1 cellular context compared by ENCODE assay signal in the genomic region with DNA sequence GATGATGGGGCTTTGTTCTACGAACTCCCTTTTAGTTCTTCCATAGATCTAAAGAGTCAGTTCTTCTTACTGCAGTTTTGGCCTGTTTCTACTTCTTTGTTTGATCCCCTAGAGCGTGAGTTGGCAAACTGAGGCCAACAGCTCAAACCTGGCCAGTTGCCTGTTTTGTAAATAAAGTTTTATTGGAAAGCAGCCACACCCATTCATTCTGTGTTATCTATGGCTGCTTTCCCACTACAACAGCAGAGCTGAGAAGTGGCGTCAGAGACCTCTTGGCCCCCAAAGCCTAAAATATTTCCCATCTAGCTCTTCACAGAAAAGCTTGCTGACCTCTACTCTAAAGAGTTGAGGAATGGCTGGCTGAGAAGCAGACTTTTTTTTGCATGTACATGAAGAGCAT.
TF ChIP-seq lines count a peak whose summit lies in the region.

No MANE protein-coding gene starts in this region.

TF ChIP-seq in HepG2, 621 proteins besides CTCF, POLR2A, EP300 and RAD21:
- TF ChIP-seq, protein P1, sequence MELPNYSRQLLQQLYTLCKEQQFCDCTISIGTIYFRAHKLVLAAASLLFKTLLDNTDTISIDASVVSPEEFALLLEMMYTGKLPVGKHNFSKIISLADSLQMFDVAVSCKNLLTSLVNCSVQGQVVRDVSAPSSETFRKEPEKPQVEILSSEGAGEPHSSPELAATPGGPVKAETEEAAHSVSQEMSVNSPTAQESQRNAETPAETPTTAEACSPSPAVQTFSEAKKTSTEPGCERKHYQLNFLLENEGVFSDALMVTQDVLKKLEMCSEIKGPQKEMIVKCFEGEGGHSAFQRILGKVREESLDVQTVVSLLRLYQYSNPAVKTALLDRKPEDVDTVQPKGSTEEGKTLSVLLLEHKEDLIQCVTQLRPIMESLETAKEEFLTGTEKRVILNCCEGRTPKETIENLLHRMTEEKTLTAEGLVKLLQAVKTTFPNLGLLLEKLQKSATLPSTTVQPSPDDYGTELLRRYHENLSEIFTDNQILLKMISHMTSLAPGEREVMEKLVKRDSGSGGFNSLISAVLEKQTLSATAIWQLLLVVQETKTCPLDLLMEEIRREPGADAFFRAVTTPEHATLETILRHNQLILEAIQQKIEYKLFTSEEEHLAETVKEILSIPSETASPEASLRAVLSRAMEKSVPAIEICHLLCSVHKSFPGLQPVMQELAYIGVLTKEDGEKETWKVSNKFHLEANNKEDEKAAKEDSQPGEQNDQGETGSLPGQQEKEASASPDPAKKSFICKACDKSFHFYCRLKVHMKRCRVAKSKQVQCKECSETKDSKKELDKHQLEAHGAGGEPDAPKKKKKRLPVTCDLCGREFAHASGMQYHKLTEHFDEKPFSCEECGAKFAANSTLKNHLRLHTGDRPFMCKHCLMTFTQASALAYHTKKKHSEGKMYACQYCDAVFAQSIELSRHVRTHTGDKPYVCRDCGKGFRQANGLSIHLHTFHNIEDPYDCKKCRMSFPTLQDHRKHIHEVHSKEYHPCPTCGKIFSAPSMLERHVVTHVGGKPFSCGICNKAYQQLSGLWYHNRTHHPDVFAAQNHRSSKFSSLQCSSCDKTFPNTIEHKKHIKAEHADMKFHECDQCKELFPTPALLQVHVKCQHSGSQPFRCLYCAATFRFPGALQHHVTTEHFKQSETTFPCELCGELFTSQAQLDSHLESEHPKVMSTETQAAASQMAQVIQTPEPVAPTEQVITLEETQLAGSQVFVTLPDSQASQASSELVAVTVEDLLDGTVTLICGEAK (IDR thresholded peaks at IDR 0.05): no peak
- TF ChIP-seq, protein P1 (CRISPR knock-in tag; IDR thresholded peaks at IDR 0.05): peak; percentile 70
- TF ChIP-seq, protein P2, sequence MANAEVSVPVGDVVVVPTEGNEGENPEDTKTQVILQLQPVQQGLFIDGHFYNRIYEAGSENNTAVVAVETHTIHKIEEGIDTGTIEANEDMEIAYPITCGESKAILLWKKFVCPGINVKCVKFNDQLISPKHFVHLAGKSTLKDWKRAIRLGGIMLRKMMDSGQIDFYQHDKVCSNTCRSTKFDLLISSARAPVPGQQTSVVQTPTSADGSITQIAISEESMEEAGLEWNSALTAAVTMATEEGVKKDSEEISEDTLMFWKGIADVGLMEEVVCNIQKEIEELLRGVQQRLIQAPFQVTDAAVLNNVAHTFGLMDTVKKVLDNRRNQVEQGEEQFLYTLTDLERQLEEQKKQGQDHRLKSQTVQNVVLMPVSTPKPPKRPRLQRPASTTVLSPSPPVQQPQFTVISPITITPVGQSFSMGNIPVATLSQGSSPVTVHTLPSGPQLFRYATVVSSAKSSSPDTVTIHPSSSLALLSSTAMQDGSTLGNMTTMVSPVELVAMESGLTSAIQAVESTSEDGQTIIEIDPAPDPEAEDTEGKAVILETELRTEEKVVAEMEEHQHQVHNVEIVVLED (CRISPR knock-in tag; IDR thresholded peaks at IDR 0.05; ENCODE audit: borderline replicate concordance): no peak
- TF ChIP-seq MTA3 (CRISPR knock-in tag; IDR thresholded peaks at IDR 0.05) (no peak), MBNL3 (CRISPR knock-in tag; conservative IDR thresholded peaks at IDR 0.05) (no peak), THAP11 (CRISPR knock-in tag; IDR thresholded peaks at IDR 0.05) (no peak), BORCS8-MEF2B (CRISPR knock-in tag; IDR thresholded peaks at IDR 0.05) (no peak)
- TF ChIP-seq, protein P3, sequence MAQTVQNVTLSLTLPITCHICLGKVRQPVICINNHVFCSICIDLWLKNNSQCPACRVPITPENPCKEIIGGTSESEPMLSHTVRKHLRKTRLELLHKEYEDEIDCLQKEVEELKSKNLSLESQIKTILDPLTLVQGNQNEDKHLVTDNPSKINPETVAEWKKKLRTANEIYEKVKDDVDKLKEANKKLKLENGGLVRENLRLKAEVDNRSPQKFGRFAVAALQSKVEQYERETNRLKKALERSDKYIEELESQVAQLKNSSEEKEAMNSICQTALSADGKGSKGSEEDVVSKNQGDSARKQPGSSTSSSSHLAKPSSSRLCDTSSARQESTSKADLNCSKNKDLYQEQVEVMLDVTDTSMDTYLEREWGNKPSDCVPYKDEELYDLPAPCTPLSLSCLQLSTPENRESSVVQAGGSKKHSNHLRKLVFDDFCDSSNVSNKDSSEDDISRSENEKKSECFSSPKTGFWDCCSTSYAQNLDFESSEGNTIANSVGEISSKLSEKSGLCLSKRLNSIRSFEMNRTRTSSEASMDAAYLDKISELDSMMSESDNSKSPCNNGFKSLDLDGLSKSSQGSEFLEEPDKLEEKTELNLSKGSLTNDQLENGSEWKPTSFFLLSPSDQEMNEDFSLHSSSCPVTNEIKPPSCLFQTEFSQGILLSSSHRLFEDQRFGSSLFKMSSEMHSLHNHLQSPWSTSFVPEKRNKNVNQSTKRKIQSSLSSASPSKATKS (CRISPR knock-in tag; IDR thresholded peaks at IDR 0.05): no peak
